3 cellular contexts compared by ENCODE assay signal in the genomic region with DNA sequence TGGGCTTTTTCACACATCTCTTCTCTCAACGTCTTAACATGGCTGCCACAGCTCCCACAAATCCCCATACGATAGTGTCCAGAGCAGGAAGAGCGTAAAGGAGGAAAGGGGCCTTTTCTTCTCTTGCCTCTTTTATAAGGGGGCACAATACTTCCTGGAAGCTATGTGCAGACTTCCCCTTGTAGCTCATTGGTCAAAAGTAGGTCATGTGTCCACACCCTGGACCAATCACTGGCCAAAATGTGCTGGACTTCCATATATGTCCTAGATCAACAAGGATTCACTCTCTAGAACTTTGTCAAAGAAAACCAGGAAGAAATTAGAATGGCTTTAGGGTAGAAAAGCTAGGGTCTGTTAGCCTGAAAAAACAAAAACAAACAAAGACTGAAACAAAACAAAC.
TF ChIP-seq lines count a peak whose summit lies in the region.

No MANE protein-coding gene starts in this region.

TF ChIP-seq in A549, 52 proteins besides CTCF, POLR2A, EP300 and RAD21:
- TF ChIP-seq, protein P1, sequence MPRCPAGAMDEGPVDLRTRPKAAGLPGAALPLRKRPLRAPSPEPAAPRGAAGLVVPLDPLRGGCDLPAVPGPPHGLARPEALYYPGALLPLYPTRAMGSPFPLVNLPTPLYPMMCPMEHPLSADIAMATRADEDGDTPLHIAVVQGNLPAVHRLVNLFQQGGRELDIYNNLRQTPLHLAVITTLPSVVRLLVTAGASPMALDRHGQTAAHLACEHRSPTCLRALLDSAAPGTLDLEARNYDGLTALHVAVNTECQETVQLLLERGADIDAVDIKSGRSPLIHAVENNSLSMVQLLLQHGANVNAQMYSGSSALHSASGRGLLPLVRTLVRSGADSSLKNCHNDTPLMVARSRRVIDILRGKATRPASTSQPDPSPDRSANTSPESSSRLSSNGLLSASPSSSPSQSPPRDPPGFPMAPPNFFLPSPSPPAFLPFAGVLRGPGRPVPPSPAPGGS (IDR thresholded peaks at IDR 0.05) = no peak
- no peak for TF ChIP-seq PHF8 (IDR thresholded peaks at IDR 0.05; ENCODE audit: borderline replicate concordance, low read depth)
- no peak for TF ChIP-seq MAFK (IDR thresholded peaks at IDR 0.05; ENCODE audit: partially characterized antibody)
- TF ChIP-seq, protein P2, sequence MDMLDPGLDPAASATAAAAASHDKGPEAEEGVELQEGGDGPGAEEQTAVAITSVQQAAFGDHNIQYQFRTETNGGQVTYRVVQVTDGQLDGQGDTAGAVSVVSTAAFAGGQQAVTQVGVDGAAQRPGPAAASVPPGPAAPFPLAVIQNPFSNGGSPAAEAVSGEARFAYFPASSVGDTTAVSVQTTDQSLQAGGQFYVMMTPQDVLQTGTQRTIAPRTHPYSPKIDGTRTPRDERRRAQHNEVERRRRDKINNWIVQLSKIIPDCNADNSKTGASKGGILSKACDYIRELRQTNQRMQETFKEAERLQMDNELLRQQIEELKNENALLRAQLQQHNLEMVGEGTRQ (IDR thresholded peaks at IDR 0.05) = 0 out of 2 replicates have a peak, but pooled peaks have one; percentile 16
- TF ChIP-seq ZC3H11A (IDR thresholded peaks at IDR 0.05) = no peak
- TF ChIP-seq JUN (IDR thresholded peaks at IDR 0.05) = no peak
- no peak for TF ChIP-seq POLR2AphosphoS2 (conservative IDR thresholded peaks at IDR 0.05; ENCODE audit: low read length)
- TF ChIP-seq, protein P3, sequence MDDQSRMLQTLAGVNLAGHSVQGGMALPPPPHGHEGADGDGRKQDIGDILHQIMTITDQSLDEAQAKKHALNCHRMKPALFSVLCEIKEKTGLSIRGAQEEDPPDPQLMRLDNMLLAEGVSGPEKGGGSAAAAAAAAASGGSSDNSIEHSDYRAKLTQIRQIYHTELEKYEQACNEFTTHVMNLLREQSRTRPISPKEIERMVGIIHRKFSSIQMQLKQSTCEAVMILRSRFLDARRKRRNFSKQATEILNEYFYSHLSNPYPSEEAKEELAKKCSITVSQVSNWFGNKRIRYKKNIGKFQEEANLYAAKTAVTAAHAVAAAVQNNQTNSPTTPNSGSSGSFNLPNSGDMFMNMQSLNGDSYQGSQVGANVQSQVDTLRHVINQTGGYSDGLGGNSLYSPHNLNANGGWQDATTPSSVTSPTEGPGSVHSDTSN (IDR thresholded peaks at IDR 0.05) = no peak
- TF ChIP-seq HEYL (CRISPR knock-in tag; IDR thresholded peaks at IDR 0.05) = no peak

TF ChIP-seq in Ishikawa, 13 proteins besides CTCF, POLR2A, EP300 and RAD21:
- TF ChIP-seq, protein P4, sequence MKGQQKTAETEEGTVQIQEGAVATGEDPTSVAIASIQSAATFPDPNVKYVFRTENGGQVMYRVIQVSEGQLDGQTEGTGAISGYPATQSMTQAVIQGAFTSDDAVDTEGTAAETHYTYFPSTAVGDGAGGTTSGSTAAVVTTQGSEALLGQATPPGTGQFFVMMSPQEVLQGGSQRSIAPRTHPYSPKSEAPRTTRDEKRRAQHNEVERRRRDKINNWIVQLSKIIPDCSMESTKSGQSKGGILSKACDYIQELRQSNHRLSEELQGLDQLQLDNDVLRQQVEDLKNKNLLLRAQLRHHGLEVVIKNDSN (IDR thresholded peaks at IDR 0.05) = peak; percentile 63
- TF ChIP-seq TAF1 (IDR thresholded peaks at IDR 0.05; ENCODE audit: low read depth) (no peak), YY1 (IDR thresholded peaks at IDR 0.05; ENCODE audit: low read depth) (no peak), FOXM1 (IDR thresholded peaks at IDR 0.05; ENCODE audit: borderline replicate concordance, low read depth) (no peak)

TF ChIP-seq in K562, 482 proteins besides CTCF, POLR2A, EP300 and RAD21:
- TF ChIP-seq NFYB (IDR thresholded peaks at IDR 0.05; ENCODE audit: extremely low read depth, insufficient read length) (peak; percentile 77), ZNF766 (CRISPR knock-in tag; conservative IDR thresholded peaks at IDR 0.05) (no peak), RAD51 (IDR thresholded peaks at IDR 0.05; ENCODE audit: borderline replicate concordance, low read depth) (peak; percentile 53; the same call in 1 of the 2 replicates), ZNF253 (CRISPR knock-in tag; conservative IDR thresholded peaks at IDR 0.05) (no peak)
- TF ChIP-seq, protein P2 (CRISPR knock-in tag; IDR thresholded peaks at IDR 0.05) = peak; percentile 63
